Comparison of ENCODE assay signal across 27 cellular contexts in the genomic region with DNA sequence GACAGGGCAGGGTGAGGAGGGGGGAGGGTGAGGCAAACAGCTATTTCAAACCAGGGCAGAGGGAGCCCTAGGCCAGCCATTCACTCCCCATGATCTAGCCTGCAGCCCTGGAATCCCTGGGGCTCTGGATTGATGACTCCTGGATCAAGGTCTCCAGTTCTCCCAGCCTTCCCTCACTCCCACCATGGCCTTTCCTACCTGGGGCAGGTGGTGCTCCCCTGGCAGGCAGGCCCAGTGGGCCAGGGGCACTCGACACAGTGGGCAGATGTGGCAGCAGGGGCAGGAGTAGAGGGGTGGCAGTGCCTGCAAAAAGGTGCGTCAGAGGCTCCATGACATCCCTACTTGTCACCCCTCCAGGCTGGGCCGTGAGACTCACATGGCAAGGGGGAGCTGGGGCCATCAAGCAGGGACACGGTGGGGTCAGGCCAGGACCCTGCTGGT. TPM values are rescaled to one million over a fixed set of nuclear protein-coding genes. Genes with fewer than 3 reads are reported as not detected.
DNase-seq lines count a peak whose midpoint lies in the region; ATAC-seq and TF ChIP-seq lines count a peak whose summit lies in the region.
"Had no signal": no experiment of that assay in that cellular context is flagged by ENCODE, and none has a peak within 500 bp of the region (broad histone marks: within the 10 kb centered on the region; RNA-seq: fewer than 3 reads in every experiment).

No MANE protein-coding gene starts in this region.

- peaks cover 9% of the 10 kb centered on the region for H3K27me3 Mint-ChIP-seq in chondrocyte (ENCODE audit: low read depth)

- peak overlapping the region in 2 of 11 experiments; percentile 9 to 56; a peak in 4 of 22 replicates for H3K9ac ChIP-seq in BLaER1 treated with 17β-estradiol and CSF1 and Interleukin-3, amounts not matched to agents 10 nM and 100 nM
- H3K9ac ChIP-seq: GM23248 had no signal

- ATAC-seq in left lobe of liver, result no peak

- H3K27ac ChIP-seq in BLaER1 treated with 17β-estradiol and CSF1 and Interleukin-3, amounts not matched to agents 10 nM and 100 nM, result peak overlapping the region in 3 of 11 experiments; percentile 15 to 59 (median 28); a peak in 3 of 22 replicates
- H3K27ac ChIP-seq in sigmoid colon (no peak overlapping the region), stomach (no peak overlapping the region)
- H3K27ac ChIP-seq: GM23248 had no signal

- no peaks in the 10 kb centered on the region for H3K36me3 Mint-ChIP-seq in chondrocyte (ENCODE audit: low read depth)
- H3K36me3 Mint-ChIP-seq: CD14-positive monocyte; CD8-positive, alpha-beta memory T cell had no signal

- H3K4me3 ChIP-seq in BLaER1 treated with 17β-estradiol and CSF1 and Interleukin-3, amounts not matched to agents 10 nM and 100 nM, result no peak overlapping the region
- H3K4me3 ChIP-seq in sigmoid colon, result no peak overlapping the region
- no peak overlapping the region for H3K4me3 ChIP-seq in stomach
- H3K4me3 ChIP-seq: GM23248, HAP-1, MG63 had no signal

- TF ChIP-seq EP300 in sigmoid colon (IDR thresholded peaks at IDR 0.05), result no peak
- TF ChIP-seq EP300 in stomach (IDR thresholded peaks at IDR 0.05), result no peak

- peak; percentile 60 for DNase-seq in chondrocyte (ENCODE audit: low spot score)
- peak; percentile 33 for DNase-seq in left lobe of liver (ENCODE audit: low spot score)
- peak; percentile 48 for DNase-seq in sigmoid colon
- DNase-seq in activated CD4-positive, CD25-positive, alpha-beta regulatory T cell (lab: John Stamatoyannopoulos, UW), result no peak
- no peak for DNase-seq in NCI-H345 treated with DMSO at 0.1 percent for 48 hours (lab: John Stamatoyannopoulos, UW; ENCODE audit: unreplicated experiment)
- no peak for DNase-seq in stimulated activated CD4-positive, alpha-beta T cell treated with anti-CD3 and anti-CD28 coated beads, Interleukin-4, amount 100 ng/mL, for 24 hours
- no peak for DNase-seq in stomach
- DNase-seq: CD8-positive, alpha-beta memory T cell; DMS 273 treated with DMSO at 0.1 percent for 48 hours; DMS79 treated with DMSO at 0.1 percent for 48 hours; GF-D8; GM23248; HFFc6; IMR-90; KG1; MG63; NCI-H1105 treated with DMSO at 0.1 percent for 48 hours; NCI-H2029; NCI-H69; RPMI8226; SHP77 had no signal

- 81 to 88% methylated on average over 4 of the region's 4 CpGs for WGBS in sigmoid colon, 2 donors
- 83 to 93% (median 85%) methylated on average over 3 to 4 of the region's 4 CpGs for WGBS in stomach, 5 donors

- no peak for TF ChIP-seq CTCF in chondrocyte (IDR thresholded peaks at IDR 0.05)
- no peak for TF ChIP-seq CTCF in sigmoid colon (IDR thresholded peaks at IDR 0.05)
- no peak for TF ChIP-seq CTCF in stomach (IDR thresholded peaks at IDR 0.05)

- TF ChIP-seq POLR2A in sigmoid colon (IDR thresholded peaks at IDR 0.05) (no peak), stomach (IDR thresholded peaks at IDR 0.05) (no peak)

- H3K4me2 ChIP-seq in BLaER1 treated with 17β-estradiol and CSF1 and Interleukin-3, amounts not matched to agents 10 nM and 100 nM, result peak overlapping the region in 9 of 11 experiments; percentile 9 to 94 (median 89); a peak in 15 of 22 replicates

- no peaks in the 10 kb centered on the region for H3K9me3 ChIP-seq in BLaER1 treated with 17β-estradiol and CSF1 and Interleukin-3, amounts not matched to agents 10 nM and 100 nM (replicated peaks in 1 of 11)
- H3K9me3 ChIP-seq in sigmoid colon (no peaks in the 10 kb centered on the region), stomach (no peaks in the 10 kb centered on the region)
- H3K9me3 ChIP-seq: HAP-1, MG63 had no signal

- H3K4me1 Mint-ChIP-seq in chondrocyte (ENCODE audit: low read depth), result no peaks in the 10 kb centered on the region

- no peaks in the 10 kb centered on the region for H3K9me3 Mint-ChIP-seq in chondrocyte (ENCODE audit: low read depth)
- H3K9me3 Mint-ChIP-seq: CD8-positive, alpha-beta memory T cell; HFFc6 had no signal

- H4K20me1 ChIP-seq in BLaER1 treated with 17β-estradiol and CSF1 and Interleukin-3, amounts not matched to agents 10 nM and 100 nM, result peaks cover 0 to 15% (median 0%) of the 10 kb centered on the region in 11 experiments; a peak in 2 of 22 replicates

- H3K27ac Mint-ChIP-seq in chondrocyte (ENCODE audit: unreplicated experiment), result no peak overlapping the region
- H3K27ac Mint-ChIP-seq: CD14-positive monocyte; CD8-positive, alpha-beta memory T cell; HFFc6 had no signal

- peaks cover 0 to 22% (median 0%) of the 10 kb centered on the region in 11 experiments; a peak in 6 of 22 replicates for H3K27me3 ChIP-seq in BLaER1 treated with 17β-estradiol and CSF1 and Interleukin-3, amounts not matched to agents 10 nM and 100 nM
- H3K27me3 ChIP-seq in sigmoid colon (peaks cover 12 to 32% (median 15%) of the 10 kb centered on the region in 3 donors), stomach (peaks cover 0 to 15% (median 6%) of the 10 kb centered on the region in 3 donors)
- H3K27me3 ChIP-seq: MG63 had no signal

- intact Hi-C loops in sigmoid colon (cut with DNase I) (no loop called here), stomach (cut with DNase I; ENCODE audit: low total_unique reads) (no loop called here)

- peaks cover 5 to 75% (median 67%) of the 10 kb centered on the region in 10 experiments; a peak in 19 of 20 replicates for H3K4me1 ChIP-seq in BLaER1 treated with 17β-estradiol and CSF1 and Interleukin-3, amounts not matched to agents 10 nM and 100 nM
- H3K4me1 ChIP-seq in sigmoid colon (peaks cover 0 to 8% (median 7%) of the 10 kb centered on the region in 4 donors), stomach (peaks cover 6 to 15% (median 11%) of the 10 kb centered on the region in 4 donors)

- no peak overlapping the region for H3K4me3 Mint-ChIP-seq in chondrocyte (ENCODE audit: unreplicated experiment)
- H3K4me3 Mint-ChIP-seq: CD14-positive monocyte; CD8-positive, alpha-beta memory T cell; HFFc6 had no signal

- peaks cover 0 to 52% (median 0%) of the 10 kb centered on the region in 11 experiments; a peak in 8 of 22 replicates for H3K36me3 ChIP-seq in BLaER1 treated with 17β-estradiol and CSF1 and Interleukin-3, amounts not matched to agents 10 nM and 100 nM
- H3K36me3 ChIP-seq in sigmoid colon (no peaks in the 10 kb centered on the region), stomach (peaks cover 0 to 23% (median 16%) of the 10 kb centered on the region in 4 donors)
- H3K36me3 ChIP-seq: HAP-1, MG63 had no signal

RNA-seq across cellular contexts. Expression of gene KIF12, which starts 6.0 kb away (rescaled TPM):
- total RNA-seq in chondrocyte (0.39 to 1.4 TPM (median 0.70 TPM) in 3 replicates), left lobe of liver (18.5 TPM), sigmoid colon (1 to 10 TPM in 1 of 4 donors, not detected in 3; 1.4 TPM), stomach (10 to 100 TPM in 4 of 5 donors, 1 to 10 TPM in 1; 3.9 to 79.4 (median 18.7) TPM)
- polyA plus RNA-seq in sigmoid colon (1 to 10 TPM; 2.5 to 6.9 (median 4.8) TPM), stomach (10 to 100 TPM in 2 of 3 donors, 1 to 10 TPM in 1; 4.1 to 20.0 (median 13.9) TPM)
- total RNA-seq: A673; CD8-positive, alpha-beta memory T cell; GM23248; HFFc6; IMR-90; NCI-H460 had no signal
- polyA plus RNA-seq: CD14-positive monocyte; CD8-positive, alpha-beta memory T cell; GM23248; IMR-90 had no signal

RNA-seq across cellular contexts. Expression of gene AMBP, which starts 15.0 kb away (rescaled TPM):
- total RNA-seq in chondrocyte (not detected in 3 replicates), left lobe of liver (6,364 TPM), sigmoid colon (not detected), stomach (1 to 10 TPM in 2 of 5 donors, under 1 TPM in 1, not detected in 2; 0.89 to 3.3 (median 2.3) TPM)
- polyA plus RNA-seq in sigmoid colon (under 1 TPM in 1 of 3 donors, not detected in 2; 0.66 TPM), stomach (1 to 10 TPM; 1.4 to 2.9 (median 2.6) TPM)
- total RNA-seq: A673; CD8-positive, alpha-beta memory T cell; GM23248; HFFc6; IMR-90; SK-MEL-5 had no signal
- polyA plus RNA-seq: CD14-positive monocyte; CD8-positive, alpha-beta memory T cell; GM23248; IMR-90 had no signal

Comparison
In these comparisons a context has a peak if more than half of its experiments do, and no peak if none do; other contexts are left out.
1. DNase-seq: peak in chondrocyte (single experiment), left lobe of liver (single experiment) and sigmoid colon (single experiment); none in activated CD4-positive, CD25-positive, alpha-beta regulatory T cell (0 of 4), NCI-H345 treated with DMSO at 0.1 percent for 48 hours (single experiment), stimulated activated CD4-positive, alpha-beta T cell treated with anti-CD3 and anti-CD28 coated beads, Interleukin-4, amount 100 ng/mL, for 24 hours (single experiment) and stomach (single experiment).
2. RNA of gene AMBP, which starts 15.0 kb away (total RNA-seq): 6,364 TPM in left lobe of liver (single experiment); 0.89 to 3.3 TPM in stomach, not detected in chondrocyte and not detected in sigmoid colon; every median in the first group is over 1,000 times any median in the second.